In the genomic region with DNA sequence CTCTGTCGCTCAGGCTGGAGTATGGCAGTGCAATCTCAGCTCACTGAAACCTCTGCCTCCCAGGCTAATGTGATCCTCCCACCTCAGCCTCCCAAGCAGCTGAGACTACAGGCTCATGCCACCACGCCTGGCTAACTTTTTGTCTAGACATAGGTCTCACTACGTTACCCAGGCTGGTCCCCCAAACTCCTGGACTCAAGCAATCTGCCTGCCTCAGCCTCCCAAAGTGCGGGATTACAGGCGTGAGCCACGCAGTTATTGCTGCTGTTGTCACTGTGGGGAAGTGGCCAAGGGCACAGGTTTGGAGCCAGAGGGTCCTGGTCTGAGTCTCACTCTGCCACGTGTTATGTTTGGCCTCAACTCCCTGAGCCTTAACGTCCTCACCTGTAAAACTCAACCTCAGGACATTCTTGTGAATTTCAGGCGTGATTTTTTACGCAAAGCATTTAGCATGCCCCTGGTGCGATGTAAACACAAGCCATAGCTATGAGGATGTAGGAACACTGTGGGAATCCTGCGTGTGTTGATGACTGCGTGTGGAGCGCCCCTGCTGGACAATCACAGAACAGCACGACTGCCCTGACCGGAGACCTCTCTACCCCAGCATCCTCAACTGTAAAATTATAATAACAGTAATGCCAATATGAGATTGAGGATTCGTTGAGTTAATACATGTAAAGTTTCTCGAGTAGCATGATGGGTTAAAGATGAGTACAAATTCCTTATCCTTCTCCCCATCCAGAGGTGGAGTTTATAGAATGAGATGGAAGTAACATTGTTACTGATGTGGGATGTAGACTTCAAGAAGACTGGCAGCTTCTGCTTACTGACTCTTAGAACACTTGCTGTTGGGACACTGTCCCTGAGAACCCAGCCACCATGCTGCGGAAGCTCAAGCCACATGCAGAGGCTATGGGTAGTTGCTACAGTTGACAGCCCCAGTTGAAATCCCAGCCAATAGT, we compare ENCODE assay signal across 8 cellular contexts. TPM values are rescaled to one million over a fixed set of nuclear protein-coding genes. Genes with fewer than 3 reads are reported as not detected.
DNase-seq lines count a peak whose midpoint lies in the region; ATAC-seq and TF ChIP-seq lines count a peak whose summit lies in the region.

No MANE protein-coding gene starts in this region.

- POLR2A ChIA-PET in activated CD8-positive, alpha-beta T cell treated with anti-CD3 and anti-CD28 coated beads, Interleukin-2, amount 10 ng/mL, durations not matched to agents 7 days and 5 days (lab: Charles Lee) = interaction anchor here (1.3 kb wide), 1 partner anchor 8 kb away, joined by 4 read pairs; no protein-coding TSS in a partner anchor

- no peaks in the 10 kb centered on the region for H3K9me3 ChIP-seq in thoracic aorta

- no peaks in the 10 kb centered on the region for H3K9me3 Mint-ChIP-seq in activated CD8-positive, alpha-beta T cell treated with anti-CD3 and anti-CD28 coated beads, Interleukin-2, amount 10 ng/mL, durations not matched to agents 7 days and 5 days (ENCODE audit: insufficient read depth)
- no peaks in the 10 kb centered on the region for H3K9me3 Mint-ChIP-seq in endothelial cell (ENCODE audit: unreplicated experiment)
- no peaks in the 10 kb centered on the region for H3K9me3 Mint-ChIP-seq in natural killer cell treated with Interleukin-12 subunit alpha and Interleukin-12 subunit beta and Interleukin-15 and Interleukin-18, amount 100 ng/mL, for 72 hours

- no peak overlapping the region for H3K27ac ChIP-seq in thoracic aorta

- H3K36me3 Mint-ChIP-seq in activated CD8-positive, alpha-beta T cell treated with anti-CD3 and anti-CD28 coated beads, Interleukin-2, amount 10 ng/mL, durations not matched to agents 7 days and 5 days (ENCODE audit: low read depth) = no peaks in the 10 kb centered on the region
- no peaks in the 10 kb centered on the region for H3K36me3 Mint-ChIP-seq in endothelial cell (ENCODE audit: low read depth, unreplicated experiment)
- H3K36me3 Mint-ChIP-seq in natural killer cell treated with Interleukin-12 subunit alpha and Interleukin-12 subunit beta and Interleukin-15 and Interleukin-18, amount 100 ng/mL, for 72 hours = no peaks in the 10 kb centered on the region

- no peaks in the 10 kb centered on the region for H3K4me1 ChIP-seq in thoracic aorta (ENCODE audit: control insufficient read depth in 1 of 2, low read depth in 2 of 2)

- H3K4me3 ChIP-seq in thoracic aorta = no peak overlapping the region

- H3K27ac Mint-ChIP-seq in activated CD8-positive, alpha-beta T cell treated with anti-CD3 and anti-CD28 coated beads, Interleukin-2, amount 10 ng/mL, durations not matched to agents 7 days and 5 days = no peak overlapping the region
- no peak overlapping the region for H3K27ac Mint-ChIP-seq in endothelial cell (ENCODE audit: unreplicated experiment)
- H3K27ac Mint-ChIP-seq in natural killer cell treated with Interleukin-12 subunit alpha and Interleukin-12 subunit beta and Interleukin-15 and Interleukin-18, amount 100 ng/mL, for 72 hours = no peak overlapping the region

- no peaks in the 10 kb centered on the region for H3K27me3 ChIP-seq in thoracic aorta (replicated peaks; ENCODE audit: insufficient read depth)

- TF ChIP-seq CTCF in endothelial cell (IDR thresholded peaks at IDR 0.05; ENCODE audit: unreplicated experiment) = peak; percentile 87
- peak; percentile 90 for TF ChIP-seq CTCF in thoracic aorta (IDR thresholded peaks at IDR 0.05)

- peaks cover 3% of the 10 kb centered on the region for H3K27me3 Mint-ChIP-seq in activated CD8-positive, alpha-beta T cell treated with anti-CD3 and anti-CD28 coated beads, Interleukin-2, amount 10 ng/mL, durations not matched to agents 7 days and 5 days (ENCODE audit: low read depth)
- H3K27me3 Mint-ChIP-seq in endothelial cell (ENCODE audit: unreplicated experiment) = peaks cover 1% of the 10 kb centered on the region
- H3K27me3 Mint-ChIP-seq in natural killer cell treated with Interleukin-12 subunit alpha and Interleukin-12 subunit beta and Interleukin-15 and Interleukin-18, amount 100 ng/mL, for 72 hours = peaks cover 0 to 12% of the 10 kb centered on the region in 2 donors

- H3K36me3 ChIP-seq in thoracic aorta = no peaks in the 10 kb centered on the region

- H3K4me3 Mint-ChIP-seq in activated CD8-positive, alpha-beta T cell treated with anti-CD3 and anti-CD28 coated beads, Interleukin-2, amount 10 ng/mL, durations not matched to agents 7 days and 5 days = no peak overlapping the region
- no peak overlapping the region for H3K4me3 Mint-ChIP-seq in endothelial cell (ENCODE audit: unreplicated experiment)
- no peak overlapping the region for H3K4me3 Mint-ChIP-seq in natural killer cell treated with Interleukin-12 subunit alpha and Interleukin-12 subunit beta and Interleukin-15 and Interleukin-18, amount 100 ng/mL, for 72 hours

- H3K4me1 Mint-ChIP-seq in activated CD8-positive, alpha-beta T cell treated with anti-CD3 and anti-CD28 coated beads, Interleukin-2, amount 10 ng/mL, durations not matched to agents 7 days and 5 days (ENCODE audit: low read depth) = peaks cover 5% of the 10 kb centered on the region
- H3K4me1 Mint-ChIP-seq in endothelial cell (ENCODE audit: unreplicated experiment) = no peaks in the 10 kb centered on the region
- H3K4me1 Mint-ChIP-seq in natural killer cell treated with Interleukin-12 subunit alpha and Interleukin-12 subunit beta and Interleukin-15 and Interleukin-18, amount 100 ng/mL, for 72 hours (ENCODE audit: low read depth in 2 of 2) = peaks cover 0 to under 1% of the 10 kb centered on the region in 2 donors

- CTCF ChIA-PET in activated CD8-positive, alpha-beta T cell treated with anti-CD3 and anti-CD28 coated beads, Interleukin-2, amount 10 ng/mL, durations not matched to agents 7 days and 5 days (lab: Charles Lee) = interaction anchor here (0.9 to 17.8 kb wide), 11 partner anchors 12 to 124 kb away, joined by 3 to 406 read pairs (median 3); partner anchors contain the start of genes CALM3 and DACT3

- peak; percentile 50 for DNase-seq in Daoy (ENCODE audit: low read depth)
- peak; percentile 28 for DNase-seq in MV-4-11 (lab: John Stamatoyannopoulos, UW)
- peak; percentile 70 for DNase-seq in activated CD8-positive, alpha-beta T cell treated with anti-CD3 and anti-CD28 coated beads, Interleukin-2, amount 10 ng/mL, durations not matched to agents 7 days and 5 days
- peak; percentile 77 for DNase-seq in endothelial cell (ENCODE audit: low spot score)
- DNase-seq in natural killer cell treated with Interleukin-12 subunit alpha and Interleukin-12 subunit beta and Interleukin-15 and Interleukin-18, amount 100 ng/mL, for 72 hours (ENCODE audit: low spot score) = peak; percentile 73
- no peak for DNase-seq in thoracic aorta (ENCODE audit: low spot score)

- peak; percentile 75 for ATAC-seq in activated CD8-positive, alpha-beta T cell treated with anti-CD3 and anti-CD28 coated beads, Interleukin-2, amount 10 ng/mL, durations not matched to agents 7 days and 5 days
- peak; percentile 66 to 70 for ATAC-seq in natural killer cell treated with Interleukin-12 subunit alpha and Interleukin-12 subunit beta and Interleukin-15 and Interleukin-18, amount 100 ng/mL, for 72 hours
- ATAC-seq in thoracic aorta (ENCODE audit: insufficient number of reproducible peaks, low FRiP score, low read depth) (no peak), HG03280 (IDR thresholded peaks at IDR 0.05; ENCODE audit: unreplicated experiment) (no peak), HG03196 (IDR thresholded peaks at IDR 0.05; ENCODE audit: unreplicated experiment) (no peak)

RNA-seq across cellular contexts. Expression of gene PNMA8B, which starts 41.8 kb away (rescaled TPM):
- 0.06 and 0.48 TPM in 2 replicates for total RNA-seq in Daoy (2014; rRNA removed; shearing (Covaris generic))
- total RNA-seq in activated CD8-positive, alpha-beta T cell treated with anti-CD3 and anti-CD28 coated beads, Interleukin-2, amount 10 ng/mL, durations not matched to agents 7 days and 5 days = under 1 TPM in 1 of 2 experiments, not detected in 1; 0.05 TPM
- total RNA-seq in endothelial cell (ENCODE audit: unreplicated experiment) (1.3 TPM), thoracic aorta (1 to 10 TPM; 4.4 to 4.9 TPM)
- not detected for total RNA-seq in natural killer cell treated with Interleukin-12 subunit alpha and Interleukin-12 subunit beta and Interleukin-15 and Interleukin-18, amount 100 ng/mL, for 72 hours

Comparison
In these comparisons a context has a peak if more than half of its experiments do, and no peak if none do; other contexts are left out.
1. ATAC-seq: peak in activated CD8-positive, alpha-beta T cell treated with anti-CD3 and anti-CD28 coated beads, Interleukin-2, amount 10 ng/mL, durations not matched to agents 7 days and 5 days (single experiment) and natural killer cell treated with Interleukin-12 subunit alpha and Interleukin-12 subunit beta and Interleukin-15 and Interleukin-18, amount 100 ng/mL, for 72 hours (2 of 2); none in thoracic aorta (single experiment), HG03280 (single experiment) and HG03196 (single experiment).